8 cellular contexts compared by ENCODE assay signal in genomic region chr1:161399257-161399998, GRCh38. TPM values are rescaled to one million over a fixed set of nuclear protein-coding genes. Genes with fewer than 3 reads are reported as not detected.
DNase-seq lines count a peak whose midpoint lies in the region; TF ChIP-seq lines count a peak whose summit lies in the region.

No MANE protein-coding gene starts in this region.

- no peak overlapping the region for H3K23ac ChIP-seq in H9 (ENCODE audit: insufficient read length, low read depth, low read length)

- no peak overlapping the region for H2BK12ac ChIP-seq in H9 (ENCODE audit: insufficient read length, low read depth, low read length)

- H3K23me2 ChIP-seq in H9 (ENCODE audit: insufficient read length, low read depth, low read length, poor library complexity, severe bottlenecking), result peaks cover 5% of the 10 kb centered on the region

- TF ChIP-seq EP300 in stomach (IDR thresholded peaks at IDR 0.05), result no peak

- no peaks in the 10 kb centered on the region; a peak in 1 of 7 replicates for H3K36me3 Mint-ChIP-seq in H9 (ENCODE audit: insufficient read depth in 1 of 3, low read depth in 3 of 3)
- H3K36me3 Mint-ChIP-seq in neural crest cell (ENCODE audit: low read depth), result peaks cover 5% of the 10 kb centered on the region

- H3K27me3 ChIP-seq in H9 (ENCODE audit: insufficient read depth, low read length) (no peaks in the 10 kb centered on the region), MG63 (no peaks in the 10 kb centered on the region), stomach (no peaks in the 10 kb centered on the region)

- no peak overlapping the region for H4K5ac ChIP-seq in H9 (ENCODE audit: insufficient read length, low read depth, low read length)

- intact Hi-C loops in stomach (cut with DNase I; ENCODE audit: low total_unique reads), result no loop called here

- peak overlapping the region; percentile 73 for H3K9ac ChIP-seq in H9 (ENCODE audit: extremely low read depth, insufficient read length, low read length)

- H3K27ac ChIP-seq in H9 (ENCODE audit: insufficient read length, low read depth, low read length) (peak overlapping the region; percentile 57), stomach (peak overlapping the region; percentile 98 to 100 (median 100))

- TF ChIP-seq POLR2A in stomach (IDR thresholded peaks at IDR 0.05), result peak in 1 of 4 donors; percentile 28

- no peak overlapping the region for H2BK5ac ChIP-seq in H9 (ENCODE audit: insufficient read length, low read length)

- peak overlapping the region; percentile 57 for H3K4me2 ChIP-seq in H9 (ENCODE audit: insufficient read depth, insufficient read length, low read length)

- H3K79me1 ChIP-seq in H9 (ENCODE audit: insufficient read depth, low read depth, low read length, poor library complexity, severe bottlenecking), result no peaks in the 10 kb centered on the region

- no peak overlapping the region for H4K8ac ChIP-seq in H9 (replicated peaks; ENCODE audit: insufficient read length, low read depth, low read length)

- no peaks in the 10 kb centered on the region for H3K4me1 ChIP-seq in H9 (ENCODE audit: insufficient read depth, low read length)
- peaks cover 5 to 33% (median 17%) of the 10 kb centered on the region in 4 donors for H3K4me1 ChIP-seq in stomach

- peak overlapping the region; percentile 85 for H3K4me3 ChIP-seq in MG63
- peak overlapping the region; percentile 82 to 85 for H3K4me3 ChIP-seq in foreskin fibroblast (ENCODE audit: low read depth in 1 of 2, low read length in 2 of 2)
- peak overlapping the region; percentile 60 to 73 (median 72) for H3K4me3 ChIP-seq in stomach

- peaks cover 2 to 4% of the 10 kb centered on the region in 2 experiments; a peak in 2 of 5 replicates for H3K9me3 Mint-ChIP-seq in H9
- peaks cover 2% of the 10 kb centered on the region for H3K9me3 Mint-ChIP-seq in neural crest cell

- H3K14ac ChIP-seq in H9 (ENCODE audit: insufficient read depth, low read length), result peak overlapping the region; percentile 80

- H3K4ac ChIP-seq in H9 (ENCODE audit: low read depth, low read length), result no peak overlapping the region

- no peak overlapping the region for H2BK15ac ChIP-seq in H9 (ENCODE audit: low read depth, low read length)

- peak; percentile 54 for TF ChIP-seq CTCF in H9 (conservative IDR thresholded peaks at IDR 0.05)
- peak; percentile 34 for TF ChIP-seq CTCF in foreskin fibroblast (IDR thresholded peaks at IDR 0.05; ENCODE audit: low read depth, low read length)
- TF ChIP-seq CTCF in neural crest cell (conservative IDR thresholded peaks at IDR 0.05), result peak; percentile 67
- peak in 5 of 7 experiments; percentile 8 to 54 (median 25) for TF ChIP-seq CTCF in stomach (IDR thresholded peaks at IDR 0.05)

- no peak overlapping the region for H3T11ph ChIP-seq in H9 (ENCODE audit: low read length)

- H3K4me3 Mint-ChIP-seq in H9 (peak overlapping the region; percentile 97), neural crest cell (peak overlapping the region; percentile 94)

- H3K36me3 ChIP-seq in MG63, result no peaks in the 10 kb centered on the region
- H3K36me3 ChIP-seq in stomach, result no peaks in the 10 kb centered on the region

- no peaks in the 10 kb centered on the region for H3K9me3 ChIP-seq in H9 (ENCODE audit: control insufficient read depth, low read depth, low read length)
- H3K9me3 ChIP-seq in MG63, result no peaks in the 10 kb centered on the region
- no peaks in the 10 kb centered on the region for H3K9me3 ChIP-seq in stomach

- no peak overlapping the region for H3K56ac ChIP-seq in H9 (ENCODE audit: insufficient read length, low read depth, low read length)

- no peak overlapping the region for H2AFZ ChIP-seq in H9 (ENCODE audit: low read length)

- no peak overlapping the region for H2BK120ac ChIP-seq in H9 (ENCODE audit: low read depth, low read length, poor library complexity, severe bottlenecking)

- peaks cover 10 to 12% of the 10 kb centered on the region in 2 experiments for H3K4me1 Mint-ChIP-seq in H9
- peaks cover 21% of the 10 kb centered on the region for H3K4me1 Mint-ChIP-seq in neural crest cell

- H3K79me2 ChIP-seq in H9 (ENCODE audit: insufficient read depth, low read length), result no peaks in the 10 kb centered on the region

- no CpG with 5 or more reads among the region's 53 CpGs for WGBS in H9 (ENCODE audit: extremely low coverage, insufficient read length, low lambda C conversion rate)
- WGBS in stomach, 5 donors, result 0% methylated on average over 33 to 53 of the region's 53 CpGs

- H2AK5ac ChIP-seq in H9 (ENCODE audit: insufficient read length, low read length), result no peak overlapping the region

- H3K27me3 Mint-ChIP-seq in H9 (ENCODE audit: low read depth), result peaks cover 15% of the 10 kb centered on the region
- H3K27me3 Mint-ChIP-seq in neural crest cell (ENCODE audit: low read depth), result peaks cover 43% of the 10 kb centered on the region

- no peak overlapping the region for H2BK20ac ChIP-seq in H9 (ENCODE audit: low read depth, low read length, poor library complexity, severe bottlenecking)

- no peaks in the 10 kb centered on the region for H4K20me1 ChIP-seq in H9 (ENCODE audit: control insufficient read depth, insufficient read depth, insufficient read length)

- peak overlapping the region; percentile 78 for H3K18ac ChIP-seq in H9 (ENCODE audit: insufficient read length, low read depth, low read length)

- H3K27ac Mint-ChIP-seq in H9 (peak overlapping the region; percentile 97 to 100 (median 99)), neural crest cell (ENCODE audit: unreplicated experiment) (peak overlapping the region; percentile 97)

- no peak overlapping the region for H4K91ac ChIP-seq in H9 (ENCODE audit: insufficient read length, low read depth, low read length)

- DNase-seq in GDM1 (lab: John Stamatoyannopoulos, UW) (peak; percentile 77), H9 (peak; percentile 88), MG63 (peak; percentile 92), SHP77 treated with DMSO at 0.1 percent for 48 hours (lab: John Stamatoyannopoulos, UW) (peak; percentile 94), activated gamma-delta T cell treated with Interleukin-2 at 50 U/mL for 16 hours (peak; percentile 91), foreskin fibroblast (peak; percentile 80 to 93), neural crest cell (ENCODE audit: low read depth, low spot score) (peak; percentile 85), stomach (peak; percentile 90)

RNA-seq across cellular contexts. Expression of gene CFAP126, which starts 31.8 kb away (rescaled TPM):
- total RNA-seq in H9 (2021), result not detected in 2 replicates
- total RNA-seq in MG63 (2014; rRNA removed; shearing (Covaris generic); ENCODE audit: low replicate concordance), result not detected in 2 replicates
- not detected in 2 replicates for total RNA-seq in neural crest cell
- total RNA-seq in stomach, result not detected
- polyA plus RNA-seq in stomach, result not detected

Comparison
In these comparisons a context has a peak if more than half of its experiments do, and no peak if none do; other contexts are left out.
1. Peak in every context shown above with its lines: DNase-seq, H3K4me3 ChIP-seq and H3K27ac ChIP-seq.